1 cellular context compared by ENCODE assay signal in the genomic region with DNA sequence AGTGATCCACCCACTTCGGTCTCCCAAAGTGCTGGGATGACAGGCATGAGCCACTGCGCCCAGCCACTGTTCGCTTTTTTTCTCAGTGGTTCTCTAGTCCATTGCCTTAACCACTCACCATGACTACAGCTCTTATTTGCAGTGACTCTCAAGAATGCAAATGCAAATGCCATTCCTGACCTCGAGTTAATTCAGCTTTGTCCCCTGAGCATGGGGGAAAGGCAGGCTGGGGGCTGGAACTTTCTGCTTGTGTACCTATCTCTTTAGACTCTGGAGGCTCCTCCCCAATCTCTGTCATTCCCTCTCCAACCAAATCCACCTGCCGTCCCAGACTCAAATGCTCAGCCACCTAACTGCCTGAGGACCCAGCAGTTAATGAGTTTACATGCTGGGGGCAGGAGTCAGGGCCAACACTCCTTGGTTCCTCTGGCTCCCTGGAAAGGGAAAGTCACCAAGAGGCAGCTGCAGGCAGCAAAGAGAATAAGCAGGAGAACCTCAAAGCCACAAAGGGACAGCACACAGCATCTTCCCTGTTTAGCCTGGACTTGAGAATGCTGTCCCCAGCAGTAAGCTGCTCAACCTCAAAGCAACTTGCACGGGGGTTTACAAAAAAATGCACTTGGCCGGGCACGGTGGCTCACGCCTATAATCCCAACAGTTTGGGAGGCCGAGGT.
A peak's percentile ranks its signal among the peaks of the same experiment; 100 is the strongest.
TF ChIP-seq lines count a peak whose summit lies in the region.

No MANE protein-coding gene starts in this region.

TF ChIP-seq in HepG2, 621 proteins besides CTCF, POLR2A, EP300 and RAD21 (continues in another document):
- TF ChIP-seq, protein P1, sequence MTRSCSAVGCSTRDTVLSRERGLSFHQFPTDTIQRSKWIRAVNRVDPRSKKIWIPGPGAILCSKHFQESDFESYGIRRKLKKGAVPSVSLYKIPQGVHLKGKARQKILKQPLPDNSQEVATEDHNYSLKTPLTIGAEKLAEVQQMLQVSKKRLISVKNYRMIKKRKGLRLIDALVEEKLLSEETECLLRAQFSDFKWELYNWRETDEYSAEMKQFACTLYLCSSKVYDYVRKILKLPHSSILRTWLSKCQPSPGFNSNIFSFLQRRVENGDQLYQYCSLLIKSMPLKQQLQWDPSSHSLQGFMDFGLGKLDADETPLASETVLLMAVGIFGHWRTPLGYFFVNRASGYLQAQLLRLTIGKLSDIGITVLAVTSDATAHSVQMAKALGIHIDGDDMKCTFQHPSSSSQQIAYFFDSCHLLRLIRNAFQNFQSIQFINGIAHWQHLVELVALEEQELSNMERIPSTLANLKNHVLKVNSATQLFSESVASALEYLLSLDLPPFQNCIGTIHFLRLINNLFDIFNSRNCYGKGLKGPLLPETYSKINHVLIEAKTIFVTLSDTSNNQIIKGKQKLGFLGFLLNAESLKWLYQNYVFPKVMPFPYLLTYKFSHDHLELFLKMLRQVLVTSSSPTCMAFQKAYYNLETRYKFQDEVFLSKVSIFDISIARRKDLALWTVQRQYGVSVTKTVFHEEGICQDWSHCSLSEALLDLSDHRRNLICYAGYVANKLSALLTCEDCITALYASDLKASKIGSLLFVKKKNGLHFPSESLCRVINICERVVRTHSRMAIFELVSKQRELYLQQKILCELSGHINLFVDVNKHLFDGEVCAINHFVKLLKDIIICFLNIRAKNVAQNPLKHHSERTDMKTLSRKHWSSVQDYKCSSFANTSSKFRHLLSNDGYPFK (CRISPR knock-in tag; IDR thresholded peaks at IDR 0.05; ENCODE audit: borderline replicate concordance) = peak; percentile 41; the same call in 1 of the 2 replicates
- no peak for TF ChIP-seq RBAK (CRISPR knock-in tag; IDR thresholded peaks at IDR 0.05)
- no peak for TF ChIP-seq SOX13 (IDR thresholded peaks at IDR 0.05)
- 0 out of 4 replicates have a peak, but pooled peaks of 1 of the 2 experiments have one; percentile 19 for TF ChIP-seq SOX13 (CRISPR knock-in tag; conservative IDR thresholded peaks at IDR 0.05 in 1 of 2, IDR thresholded peaks at IDR 0.05 in 1 of 2)
- TF ChIP-seq SAP130 (CRISPR knock-in tag; IDR thresholded peaks at IDR 0.05; ENCODE audit: low read depth) = peak; percentile 24; the same call in 1 of the 2 replicates
- TF ChIP-seq FOXA3 (CRISPR knock-in tag; IDR thresholded peaks at IDR 0.05) = peak; percentile 38; the same call in 1 of the 2 replicates
- TF ChIP-seq, protein P2, sequence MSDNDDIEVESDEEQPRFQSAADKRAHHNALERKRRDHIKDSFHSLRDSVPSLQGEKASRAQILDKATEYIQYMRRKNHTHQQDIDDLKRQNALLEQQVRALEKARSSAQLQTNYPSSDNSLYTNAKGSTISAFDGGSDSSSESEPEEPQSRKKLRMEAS (IDR thresholded peaks at IDR 0.05) = peak; percentile 31; the same call in 1 of the 2 replicates
- peak; percentile 37; the same call in 1 of the 2 replicates for TF ChIP-seq HNF4A (CRISPR knock-in tag; IDR thresholded peaks at IDR 0.05)
- TF ChIP-seq ZNF180 (CRISPR knock-in tag; IDR thresholded peaks at IDR 0.05; ENCODE audit: borderline replicate concordance, low read depth) = no peak
- TF ChIP-seq, protein P3, sequence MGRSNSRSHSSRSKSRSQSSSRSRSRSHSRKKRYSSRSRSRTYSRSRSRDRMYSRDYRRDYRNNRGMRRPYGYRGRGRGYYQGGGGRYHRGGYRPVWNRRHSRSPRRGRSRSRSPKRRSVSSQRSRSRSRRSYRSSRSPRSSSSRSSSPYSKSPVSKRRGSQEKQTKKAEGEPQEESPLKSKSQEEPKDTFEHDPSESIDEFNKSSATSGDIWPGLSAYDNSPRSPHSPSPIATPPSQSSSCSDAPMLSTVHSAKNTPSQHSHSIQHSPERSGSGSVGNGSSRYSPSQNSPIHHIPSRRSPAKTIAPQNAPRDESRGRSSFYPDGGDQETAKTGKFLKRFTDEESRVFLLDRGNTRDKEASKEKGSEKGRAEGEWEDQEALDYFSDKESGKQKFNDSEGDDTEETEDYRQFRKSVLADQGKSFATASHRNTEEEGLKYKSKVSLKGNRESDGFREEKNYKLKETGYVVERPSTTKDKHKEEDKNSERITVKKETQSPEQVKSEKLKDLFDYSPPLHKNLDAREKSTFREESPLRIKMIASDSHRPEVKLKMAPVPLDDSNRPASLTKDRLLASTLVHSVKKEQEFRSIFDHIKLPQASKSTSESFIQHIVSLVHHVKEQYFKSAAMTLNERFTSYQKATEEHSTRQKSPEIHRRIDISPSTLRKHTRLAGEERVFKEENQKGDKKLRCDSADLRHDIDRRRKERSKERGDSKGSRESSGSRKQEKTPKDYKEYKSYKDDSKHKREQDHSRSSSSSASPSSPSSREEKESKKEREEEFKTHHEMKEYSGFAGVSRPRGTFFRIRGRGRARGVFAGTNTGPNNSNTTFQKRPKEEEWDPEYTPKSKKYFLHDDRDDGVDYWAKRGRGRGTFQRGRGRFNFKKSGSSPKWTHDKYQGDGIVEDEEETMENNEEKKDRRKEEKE (IDR thresholded peaks at IDR 0.05) = no peak
- TF ChIP-seq SMC3 (IDR thresholded peaks at IDR 0.05; ENCODE audit: low read length) = no peak
- TF ChIP-seq, protein P4, sequence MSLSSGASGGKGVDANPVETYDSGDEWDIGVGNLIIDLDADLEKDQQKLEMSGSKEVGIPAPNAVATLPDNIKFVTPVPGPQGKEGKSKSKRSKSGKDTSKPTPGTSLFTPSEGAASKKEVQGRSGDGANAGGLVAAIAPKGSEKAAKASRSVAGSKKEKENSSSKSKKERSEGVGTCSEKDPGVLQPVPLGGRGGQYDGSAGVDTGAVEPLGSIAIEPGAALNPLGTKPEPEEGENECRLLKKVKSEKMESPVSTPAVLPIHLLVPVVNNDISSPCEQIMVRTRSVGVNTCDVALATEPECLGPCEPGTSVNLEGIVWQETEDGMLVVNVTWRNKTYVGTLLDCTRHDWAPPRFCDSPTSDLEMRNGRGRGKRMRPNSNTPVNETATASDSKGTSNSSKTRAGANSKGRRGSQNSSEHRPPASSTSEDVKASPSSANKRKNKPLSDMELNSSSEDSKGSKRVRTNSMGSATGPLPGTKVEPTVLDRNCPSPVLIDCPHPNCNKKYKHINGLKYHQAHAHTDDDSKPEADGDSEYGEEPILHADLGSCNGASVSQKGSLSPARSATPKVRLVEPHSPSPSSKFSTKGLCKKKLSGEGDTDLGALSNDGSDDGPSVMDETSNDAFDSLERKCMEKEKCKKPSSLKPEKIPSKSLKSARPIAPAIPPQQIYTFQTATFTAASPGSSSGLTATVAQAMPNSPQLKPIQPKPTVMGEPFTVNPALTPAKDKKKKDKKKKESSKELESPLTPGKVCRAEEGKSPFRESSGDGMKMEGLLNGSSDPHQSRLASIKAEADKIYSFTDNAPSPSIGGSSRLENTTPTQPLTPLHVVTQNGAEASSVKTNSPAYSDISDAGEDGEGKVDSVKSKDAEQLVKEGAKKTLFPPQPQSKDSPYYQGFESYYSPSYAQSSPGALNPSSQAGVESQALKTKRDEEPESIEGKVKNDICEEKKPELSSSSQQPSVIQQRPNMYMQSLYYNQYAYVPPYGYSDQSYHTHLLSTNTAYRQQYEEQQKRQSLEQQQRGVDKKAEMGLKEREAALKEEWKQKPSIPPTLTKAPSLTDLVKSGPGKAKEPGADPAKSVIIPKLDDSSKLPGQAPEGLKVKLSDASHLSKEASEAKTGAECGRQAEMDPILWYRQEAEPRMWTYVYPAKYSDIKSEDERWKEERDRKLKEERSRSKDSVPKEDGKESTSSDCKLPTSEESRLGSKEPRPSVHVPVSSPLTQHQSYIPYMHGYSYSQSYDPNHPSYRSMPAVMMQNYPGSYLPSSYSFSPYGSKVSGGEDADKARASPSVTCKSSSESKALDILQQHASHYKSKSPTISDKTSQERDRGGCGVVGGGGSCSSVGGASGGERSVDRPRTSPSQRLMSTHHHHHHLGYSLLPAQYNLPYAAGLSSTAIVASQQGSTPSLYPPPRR (CRISPR knock-in tag; IDR thresholded peaks at IDR 0.05; ENCODE audit: borderline replicate concordance) = 0 out of 2 replicates have a peak, but pooled peaks have one; percentile 22
- TF ChIP-seq ZFY (CRISPR knock-in tag; IDR thresholded peaks at IDR 0.05) = 0 out of 2 replicates have a peak, but pooled peaks have one; percentile 24
- no peak for TF ChIP-seq ZBTB8A (CRISPR knock-in tag; IDR thresholded peaks at IDR 0.05; ENCODE audit: borderline replicate concordance, low read depth)
- TF ChIP-seq ZNF775 (CRISPR knock-in tag; IDR thresholded peaks at IDR 0.05; ENCODE audit: borderline replicate concordance) = no peak
- TF ChIP-seq, protein P5, sequence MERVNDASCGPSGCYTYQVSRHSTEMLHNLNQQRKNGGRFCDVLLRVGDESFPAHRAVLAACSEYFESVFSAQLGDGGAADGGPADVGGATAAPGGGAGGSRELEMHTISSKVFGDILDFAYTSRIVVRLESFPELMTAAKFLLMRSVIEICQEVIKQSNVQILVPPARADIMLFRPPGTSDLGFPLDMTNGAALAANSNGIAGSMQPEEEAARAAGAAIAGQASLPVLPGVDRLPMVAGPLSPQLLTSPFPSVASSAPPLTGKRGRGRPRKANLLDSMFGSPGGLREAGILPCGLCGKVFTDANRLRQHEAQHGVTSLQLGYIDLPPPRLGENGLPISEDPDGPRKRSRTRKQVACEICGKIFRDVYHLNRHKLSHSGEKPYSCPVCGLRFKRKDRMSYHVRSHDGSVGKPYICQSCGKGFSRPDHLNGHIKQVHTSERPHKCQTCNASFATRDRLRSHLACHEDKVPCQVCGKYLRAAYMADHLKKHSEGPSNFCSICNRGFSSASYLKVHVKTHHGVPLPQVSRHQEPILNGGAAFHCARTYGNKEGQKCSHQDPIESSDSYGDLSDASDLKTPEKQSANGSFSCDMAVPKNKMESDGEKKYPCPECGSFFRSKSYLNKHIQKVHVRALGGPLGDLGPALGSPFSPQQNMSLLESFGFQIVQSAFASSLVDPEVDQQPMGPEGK (CRISPR knock-in tag; IDR thresholded peaks at IDR 0.05) = peak; percentile 54; the same call in 1 of the 2 replicates
- no peak for TF ChIP-seq SOX6 (IDR thresholded peaks at IDR 0.05)
- TF ChIP-seq SOX6 (CRISPR knock-in tag; IDR thresholded peaks at IDR 0.05) = 0 out of 2 replicates have a peak, but pooled peaks have one; percentile 18
- 0 out of 2 replicates have a peak, but pooled peaks have one; percentile 41 for TF ChIP-seq MTA1 (CRISPR knock-in tag; IDR thresholded peaks at IDR 0.05; ENCODE audit: borderline replicate concordance)
- TF ChIP-seq, protein P6, sequence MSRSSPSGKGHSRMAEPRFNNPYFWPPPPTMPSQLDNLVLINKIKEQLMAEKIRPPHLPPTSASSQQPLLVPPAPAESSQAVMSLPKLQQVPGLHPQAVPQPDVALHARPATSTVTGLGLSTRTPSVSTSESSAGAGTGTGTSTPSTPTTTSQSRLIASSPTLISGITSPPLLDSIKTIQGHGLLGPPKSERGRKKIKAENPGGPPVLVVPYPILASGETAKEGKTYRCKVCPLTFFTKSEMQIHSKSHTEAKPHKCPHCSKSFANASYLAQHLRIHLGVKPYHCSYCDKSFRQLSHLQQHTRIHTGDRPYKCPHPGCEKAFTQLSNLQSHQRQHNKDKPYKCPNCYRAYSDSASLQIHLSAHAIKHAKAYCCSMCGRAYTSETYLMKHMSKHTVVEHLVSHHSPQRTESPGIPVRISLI (CRISPR knock-in tag; IDR thresholded peaks at IDR 0.05; ENCODE audit: borderline replicate concordance) = peak; percentile 36; the same call in 1 of the 2 replicates
- peak; percentile 22; the same call in 1 of the 2 replicates for TF ChIP-seq ZFX (CRISPR knock-in tag; IDR thresholded peaks at IDR 0.05; ENCODE audit: low read depth)
- TF ChIP-seq, protein P7, sequence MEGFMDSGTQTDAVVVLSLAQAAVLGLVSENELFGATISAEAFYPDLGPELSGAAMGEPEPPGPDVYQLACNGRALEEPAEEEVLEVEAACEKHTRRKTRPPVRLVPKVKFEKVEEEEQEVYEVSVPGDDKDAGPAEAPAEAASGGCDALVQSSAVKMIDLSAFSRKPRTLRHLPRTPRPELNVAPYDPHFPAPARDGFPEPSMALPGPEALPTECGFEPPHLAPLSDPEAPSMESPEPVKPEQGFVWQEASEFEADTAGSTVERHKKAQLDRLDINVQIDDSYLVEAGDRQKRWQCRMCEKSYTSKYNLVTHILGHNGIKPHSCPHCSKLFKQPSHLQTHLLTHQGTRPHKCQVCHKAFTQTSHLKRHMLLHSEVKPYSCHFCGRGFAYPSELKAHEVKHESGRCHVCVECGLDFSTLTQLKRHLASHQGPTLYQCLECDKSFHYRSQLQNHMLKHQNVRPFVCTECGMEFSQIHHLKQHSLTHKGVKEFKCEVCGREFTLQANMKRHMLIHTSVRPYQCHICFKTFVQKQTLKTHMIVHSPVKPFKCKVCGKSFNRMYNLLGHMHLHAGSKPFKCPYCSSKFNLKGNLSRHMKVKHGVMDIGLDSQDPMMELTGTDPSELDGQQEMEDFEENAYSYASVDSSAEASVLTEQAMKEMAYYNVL (CRISPR knock-in tag; IDR thresholded peaks at IDR 0.05; ENCODE audit: borderline replicate concordance) = no peak
- TF ChIP-seq ZNF570 (CRISPR knock-in tag; IDR thresholded peaks at IDR 0.05; ENCODE audit: borderline replicate concordance) = no peak
- TF ChIP-seq, protein P8, sequence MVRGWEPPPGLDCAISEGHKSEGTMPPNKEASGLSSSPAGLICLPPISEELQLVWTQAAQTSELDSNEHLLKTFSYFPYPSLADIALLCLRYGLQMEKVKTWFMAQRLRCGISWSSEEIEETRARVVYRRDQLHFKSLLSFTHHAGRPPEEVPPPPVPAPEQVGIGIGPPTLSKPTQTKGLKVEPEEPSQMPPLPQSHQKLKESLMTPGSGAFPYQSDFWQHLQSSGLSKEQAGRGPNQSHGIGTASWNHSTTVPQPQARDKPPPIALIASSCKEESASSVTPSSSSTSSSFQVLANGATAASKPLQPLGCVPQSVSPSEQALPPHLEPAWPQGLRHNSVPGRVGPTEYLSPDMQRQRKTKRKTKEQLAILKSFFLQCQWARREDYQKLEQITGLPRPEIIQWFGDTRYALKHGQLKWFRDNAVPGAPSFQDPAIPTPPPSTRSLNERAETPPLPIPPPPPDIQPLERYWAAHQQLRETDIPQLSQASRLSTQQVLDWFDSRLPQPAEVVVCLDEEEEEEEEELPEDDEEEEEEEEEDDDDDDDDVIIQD (CRISPR knock-in tag; IDR thresholded peaks at IDR 0.05; ENCODE audit: low read depth) = no peak
- peak; percentile 37; the same call in 1 of the 2 replicates for TF ChIP-seq SOX5 (CRISPR knock-in tag; IDR thresholded peaks at IDR 0.05; ENCODE audit: borderline replicate concordance)
- TF ChIP-seq TAF1 (CRISPR knock-in tag; IDR thresholded peaks at IDR 0.05) = 0 out of 2 replicates have a peak, but pooled peaks have one; percentile 15
- TF ChIP-seq NR2F6 (IDR thresholded peaks at IDR 0.05) = peak; percentile 35; the same call in 1 of the 2 replicates
- peak; percentile 45; the same call in 1 of the 2 replicates for TF ChIP-seq NR2F6 (CRISPR knock-in tag; IDR thresholded peaks at IDR 0.05)
- 0 out of 2 replicates have a peak, but pooled peaks have one; percentile 10 for TF ChIP-seq NFYB (CRISPR knock-in tag; IDR thresholded peaks at IDR 0.05)
- TF ChIP-seq ZNF496 (CRISPR knock-in tag; IDR thresholded peaks at IDR 0.05; ENCODE audit: insufficient replicate concordance) = no peak
- no peak for TF ChIP-seq ZNF746 (CRISPR knock-in tag; IDR thresholded peaks at IDR 0.05)
- TF ChIP-seq, protein P9, sequence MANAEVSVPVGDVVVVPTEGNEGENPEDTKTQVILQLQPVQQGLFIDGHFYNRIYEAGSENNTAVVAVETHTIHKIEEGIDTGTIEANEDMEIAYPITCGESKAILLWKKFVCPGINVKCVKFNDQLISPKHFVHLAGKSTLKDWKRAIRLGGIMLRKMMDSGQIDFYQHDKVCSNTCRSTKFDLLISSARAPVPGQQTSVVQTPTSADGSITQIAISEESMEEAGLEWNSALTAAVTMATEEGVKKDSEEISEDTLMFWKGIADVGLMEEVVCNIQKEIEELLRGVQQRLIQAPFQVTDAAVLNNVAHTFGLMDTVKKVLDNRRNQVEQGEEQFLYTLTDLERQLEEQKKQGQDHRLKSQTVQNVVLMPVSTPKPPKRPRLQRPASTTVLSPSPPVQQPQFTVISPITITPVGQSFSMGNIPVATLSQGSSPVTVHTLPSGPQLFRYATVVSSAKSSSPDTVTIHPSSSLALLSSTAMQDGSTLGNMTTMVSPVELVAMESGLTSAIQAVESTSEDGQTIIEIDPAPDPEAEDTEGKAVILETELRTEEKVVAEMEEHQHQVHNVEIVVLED (CRISPR knock-in tag; IDR thresholded peaks at IDR 0.05; ENCODE audit: borderline replicate concordance) = peak; percentile 31; the same call in 1 of the 2 replicates
- peak; percentile 33; the same call in 1 of the 2 replicates for TF ChIP-seq ZNF878 (CRISPR knock-in tag; IDR thresholded peaks at IDR 0.05)
